ENCODE assay signal across 9 cellular contexts in genomic region chr5:170632266-170632984, GRCh38.
DNase-seq lines count a peak whose midpoint lies in the region; ATAC-seq and TF ChIP-seq lines count a peak whose summit lies in the region.
"Had no signal": no experiment of that assay in that cellular context is flagged by ENCODE, and none has a peak within 500 bp of the region (broad histone marks: within the 10 kb centered on the region; RNA-seq: fewer than 3 reads in every experiment).

No MANE protein-coding gene starts in this region.

- H3K9me3 ChIP-seq in adrenal gland (replicated peaks in 1 of 3) (no peaks in the 10 kb centered on the region), right lobe of liver (no peaks in the 10 kb centered on the region), tibial nerve (no peaks in the 10 kb centered on the region)

- H3K4me3 ChIP-seq in adrenal gland = peak overlapping the region in 1 of 4 donors; percentile 25
- H3K4me3 ChIP-seq in right lobe of liver = no peak overlapping the region
- peak overlapping the region in 1 of 4 donors; percentile 37 for H3K4me3 ChIP-seq in tibial nerve

- no peak for TF ChIP-seq EP300 in tibial nerve (IDR thresholded peaks at IDR 0.05)

- DNase-seq in activated naive CD4-positive, alpha-beta T cell treated with Interleukin-2 at 50 U/mL for 16 hours = no peak
- DNase-seq in adrenal gland = peak in 4 of 7 donors; percentile 7 to 49 (median 20)
- DNase-seq in right lobe of liver = no peak
- no peak for DNase-seq in tibial nerve (ENCODE audit: low spot score in 2 of 2)
- no peak for DNase-seq in NCI-H510A treated with DMSO at 0.1 percent for 48 hours (lab: John Stamatoyannopoulos, UW)
- DNase-seq in superior temporal gyrus (ENCODE audit: extremely low spot score) = no peak
- no peak for DNase-seq in NCI-H526 (lab: John Stamatoyannopoulos, UW)

- peaks cover 5 to 39% of the 10 kb centered on the region in 2 donors for H3K4me1 ChIP-seq in adrenal gland (replicated peaks in 1 of 2)
- peaks cover 0 to 5% (median 1%) of the 10 kb centered on the region in 4 donors for H3K4me1 ChIP-seq in right lobe of liver
- H3K4me1 ChIP-seq in tibial nerve = peaks cover 0 to 44% (median 23%) of the 10 kb centered on the region in 4 donors

- intact Hi-C loops in adrenal gland (cut with DNase I) (loop anchor here in 1 of 2 donors (10.0 kb wide), 1 partner anchor 162 kb away; no protein-coding TSS in a partner anchor), right lobe of liver (cut with DNase I) (loop anchor here in 1 of 2 donors (5.0 kb wide), 1 partner anchor 195 kb away; no protein-coding TSS in a partner anchor)

- TF ChIP-seq POLR2A in adrenal gland (IDR thresholded peaks at IDR 0.05) (no peak), right lobe of liver (IDR thresholded peaks at IDR 0.05) (no peak), tibial nerve (IDR thresholded peaks at IDR 0.05) (no peak)

- H3K36me3 ChIP-seq in adrenal gland (replicated peaks in 1 of 2) (no peaks in the 10 kb centered on the region), right lobe of liver (no peaks in the 10 kb centered on the region), tibial nerve (no peaks in the 10 kb centered on the region)

- H3K36me3 Mint-ChIP-seq in activated naive CD4-positive, alpha-beta T cell treated with anti-CD3 and anti-CD28 coated beads, Interleukin-2, amount 50 U/mL, for 24 hours = no peaks in the 10 kb centered on the region

- H3K4me3 Mint-ChIP-seq in activated naive CD4-positive, alpha-beta T cell treated with anti-CD3 and anti-CD28 coated beads, Interleukin-2, amount 50 U/mL, for 24 hours = peak overlapping the region; percentile 84

- H3K27ac ChIP-seq in adrenal gland (peak overlapping the region in 4 of 5 donors; percentile 69 to 91 (median 86)), right lobe of liver (peak overlapping the region in 2 of 3 donors; percentile 47), tibial nerve (peak overlapping the region; percentile 66 to 92 (median 79))
- H3K27ac ChIP-seq: C4-2B had no signal

- H3K27me3 ChIP-seq in adrenal gland (no peaks in the 10 kb centered on the region), right lobe of liver (peaks cover 0 to 6% of the 10 kb centered on the region in 2 donors), tibial nerve (no peaks in the 10 kb centered on the region)

- H3K27ac Mint-ChIP-seq in activated naive CD4-positive, alpha-beta T cell treated with anti-CD3 and anti-CD28 coated beads, Interleukin-2, amount 50 U/mL, for 24 hours = no peak overlapping the region

- H3K27me3 Mint-ChIP-seq in activated naive CD4-positive, alpha-beta T cell treated with anti-CD3 and anti-CD28 coated beads, Interleukin-2, amount 50 U/mL, for 24 hours = no peaks in the 10 kb centered on the region

- peaks cover 21% of the 10 kb centered on the region for H3K4me1 Mint-ChIP-seq in activated naive CD4-positive, alpha-beta T cell treated with anti-CD3 and anti-CD28 coated beads, Interleukin-2, amount 50 U/mL, for 24 hours

- 54 to 86% (median 57%) methylated on average over 6 to 19 of the region's 19 CpGs for WGBS in adrenal gland, 4 donors
- 30% methylated on average over 9 of the region's 19 CpGs for WGBS in right lobe of liver (ENCODE audit: insufficient coverage, low coverage, low lambda C conversion rate, missing lambda C conversion rate)
- 34 to 37% methylated on average over 13 to 17 of the region's 19 CpGs for WGBS in tibial nerve, 2 donors

- TF ChIP-seq CTCF in adrenal gland (IDR thresholded peaks at IDR 0.05) (no peak), right lobe of liver (IDR thresholded peaks at IDR 0.05) (no peak), tibial nerve (IDR thresholded peaks at IDR 0.05) (peak in 2 of 5 experiments; percentile 1 to 5)

- no peak for ATAC-seq in right lobe of liver

- H3K9me3 Mint-ChIP-seq in activated naive CD4-positive, alpha-beta T cell treated with anti-CD3 and anti-CD28 coated beads, Interleukin-2, amount 50 U/mL, for 24 hours = no peaks in the 10 kb centered on the region

Comparison
In these comparisons a context has a peak if more than half of its experiments do, and no peak if none do; other contexts are left out.
1. DNase-seq: peak in adrenal gland (4 of 7); none in activated naive CD4-positive, alpha-beta T cell treated with Interleukin-2 at 50 U/mL for 16 hours (single experiment), right lobe of liver (0 of 3), tibial nerve (0 of 2), NCI-H510A treated with DMSO at 0.1 percent for 48 hours (single experiment), superior temporal gyrus (single experiment) and NCI-H526 (0 of 2).
2. Peak in every context shown above with its lines, with median percentiles within 50 percentile points of each other: H3K27ac ChIP-seq.